Comparison of ENCODE assay signal across 12 cellular contexts in the genomic region with DNA sequence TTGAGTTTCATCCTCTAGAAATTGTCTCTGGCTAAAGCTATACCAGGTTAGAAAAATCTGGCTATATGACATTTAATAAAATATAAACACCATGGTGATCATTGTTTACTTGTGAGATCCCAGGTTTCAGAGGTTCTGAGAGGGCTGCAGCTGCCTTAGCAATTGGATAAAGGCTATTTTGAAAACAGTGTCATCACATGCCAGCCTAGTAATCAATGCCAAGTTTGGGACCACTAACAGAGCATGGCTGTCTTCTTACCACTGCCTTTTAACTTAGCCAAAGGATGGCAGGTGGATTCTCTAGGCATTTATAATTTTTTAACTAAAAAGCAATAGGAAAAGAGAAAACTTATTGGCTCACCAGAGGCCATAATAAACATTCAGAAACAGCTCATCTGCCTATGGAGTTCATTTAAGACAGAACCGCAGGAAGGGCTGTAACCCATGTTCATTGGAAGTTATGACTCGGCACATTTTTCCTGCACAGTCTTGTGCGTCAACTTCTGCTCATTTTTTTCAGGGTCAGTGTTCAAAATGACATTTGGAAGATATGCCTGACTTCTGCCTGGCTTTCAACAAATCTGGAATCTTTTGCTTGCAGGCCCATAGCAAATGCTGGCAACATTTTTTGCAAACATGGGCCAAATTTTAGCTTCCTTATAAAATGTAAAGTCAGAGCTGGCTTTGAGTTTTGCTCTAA.
DNase-seq lines count a peak whose midpoint lies in the region; ATAC-seq and TF ChIP-seq lines count a peak whose summit lies in the region.
"Had no signal": no experiment of that assay in that cellular context is flagged by ENCODE, and none has a peak within 500 bp of the region (broad histone marks: within the 10 kb centered on the region; RNA-seq: fewer than 3 reads in every experiment).

No MANE protein-coding gene starts in this region.

- no peak overlapping the region for H3K4me3 Mint-ChIP-seq in activated T-cell treated with anti-CD3 and anti-CD28 coated beads, Interleukin-2, amount 50 U/mL, for 4 hours
- no peak overlapping the region for H3K4me3 Mint-ChIP-seq in activated CD4-positive, alpha-beta T cell treated with anti-CD3 and anti-CD28 coated beads, Interleukin-2, amount 10 ng/mL, durations not matched to agents 7 days and 5 days
- H3K4me3 Mint-ChIP-seq: activated T-helper 1 cell treated with anti-CD3 and anti-CD28 coated beads, Interleukin-12 subunit alpha, Interleukin-12 subunit beta, Interleukin-2, Interleukin-4 antibody, amounts not matched to agents 30 ng/mL and 10 ng/mL and 1 ng/mL, durations not matched to agents 14 hours and 24 hours and 36 hours had no signal

- H3K27ac Mint-ChIP-seq in activated CD4-positive, alpha-beta T cell treated with anti-CD3 and anti-CD28 coated beads, Interleukin-2, amount 10 ng/mL, durations not matched to agents 7 days and 5 days = no peak overlapping the region
- H3K27ac Mint-ChIP-seq: activated T-helper 1 cell treated with anti-CD3 and anti-CD28 coated beads, Interleukin-12 subunit alpha, Interleukin-12 subunit beta, Interleukin-2, Interleukin-4 antibody, amounts not matched to agents 30 ng/mL and 10 ng/mL and 1 ng/mL, durations not matched to agents 14 hours and 24 hours and 36 hours had no signal

- H3K9me3 ChIP-seq in fibroblast of lung (ENCODE audit: control insufficient read depth, insufficient read depth, low read depth, low read length) (no peaks in the 10 kb centered on the region), neuronal stem cell (replicated peaks in 1 of 2; ENCODE audit: control insufficient read depth in 2 of 2, insufficient read depth in 1 of 2, low read depth in 1 of 2, low read length in 2 of 2) (no peaks in the 10 kb centered on the region)

- no peak overlapping the region for H3K14ac ChIP-seq in neuronal stem cell (ENCODE audit: low read length)

- no peak overlapping the region for H3K18ac ChIP-seq in neuronal stem cell (ENCODE audit: low read length)

- no peak for TF ChIP-seq CTCF in fibroblast of lung (conservative IDR thresholded peaks at IDR 0.05 in 1 of 2, IDR thresholded peaks at IDR 0.05 in 1 of 2; ENCODE audit: low read depth in 1 of 2, low read length in 2 of 2)

- CTCF ChIA-PET in activated CD4-positive, alpha-beta T cell treated with anti-CD3 and anti-CD28 coated beads, Interleukin-2, amount 10 ng/mL, durations not matched to agents 7 days and 5 days (lab: Charles Lee) = no interaction called here

- no peak overlapping the region for H3K9ac ChIP-seq in fibroblast of lung (ENCODE audit: insufficient read depth, low read length)
- no peak overlapping the region for H3K9ac ChIP-seq in neuronal stem cell (ENCODE audit: low read depth, low read length, poor library complexity)

- no CpG with 5 or more reads among the region's 3 CpGs for WGBS in neuronal stem cell (ENCODE audit: extremely low coverage in 2 of 2, insufficient read length in 2 of 2, insufficient replicate concordance in 1 of 2), 2 donors

- H4K20me1 ChIP-seq in fibroblast of lung (ENCODE audit: control insufficient read depth, extremely low read depth, insufficient read depth, low read length) = no peaks in the 10 kb centered on the region

- H3K79me2 ChIP-seq in fibroblast of lung (ENCODE audit: control insufficient read depth, insufficient read depth, low read length) = no peaks in the 10 kb centered on the region

- H2BK120ac ChIP-seq in neuronal stem cell (ENCODE audit: low read depth, low read length) = no peak overlapping the region

- H3K9me3 Mint-ChIP-seq in activated T-cell treated with anti-CD3 and anti-CD28 coated beads, Interleukin-2, amount 50 U/mL, for 4 hours = no peaks in the 10 kb centered on the region
- H3K9me3 Mint-ChIP-seq in activated CD4-positive, alpha-beta T cell treated with anti-CD3 and anti-CD28 coated beads, Interleukin-2, amount 10 ng/mL, durations not matched to agents 7 days and 5 days = peaks cover 2% of the 10 kb centered on the region
- H3K9me3 Mint-ChIP-seq: activated T-helper 1 cell treated with anti-CD3 and anti-CD28 coated beads, Interleukin-12 subunit alpha, Interleukin-12 subunit beta, Interleukin-2, Interleukin-4 antibody, amounts not matched to agents 30 ng/mL and 10 ng/mL and 1 ng/mL, durations not matched to agents 14 hours and 24 hours and 36 hours had no signal

- H2BK12ac ChIP-seq in neuronal stem cell (ENCODE audit: low read length) = no peak overlapping the region

- H3K27ac ChIP-seq in fibroblast of lung (ENCODE audit: insufficient read depth, low read length) (peak overlapping the region; percentile 80), neuronal stem cell (replicated peaks; ENCODE audit: low read length) (no peak overlapping the region)

- POLR2A ChIA-PET in activated CD4-positive, alpha-beta T cell treated with anti-CD3 and anti-CD28 coated beads, Interleukin-2, amount 10 ng/mL, durations not matched to agents 7 days and 5 days (lab: Charles Lee) = no interaction called here

- no peak overlapping the region for H2BK15ac ChIP-seq in neuronal stem cell (ENCODE audit: low read length)

- no peak overlapping the region for H4K91ac ChIP-seq in neuronal stem cell (ENCODE audit: low read depth, low read length, poor library complexity)

- H3K4me3 ChIP-seq in fibroblast of lung (replicated peaks in 1 of 4; ENCODE audit: control extremely low read depth in 1 of 4, insufficient read depth in 1 of 4, low read depth in 3 of 4, low read length in 4 of 4) = no peak overlapping the region
- no peak overlapping the region for H3K4me3 ChIP-seq in neuronal stem cell (ENCODE audit: low read length in 2 of 2)

- H3K36me3 ChIP-seq in fibroblast of lung (ENCODE audit: control insufficient read depth, insufficient read depth, low read length) (no peaks in the 10 kb centered on the region), neuronal stem cell (replicated peaks in 1 of 2; ENCODE audit: control insufficient read depth in 2 of 2, insufficient read depth in 2 of 2, low read length in 2 of 2) (no peaks in the 10 kb centered on the region)

- no peak overlapping the region for H2AK5ac ChIP-seq in neuronal stem cell (ENCODE audit: low read depth, low read length)

- H3K36me3 Mint-ChIP-seq in activated T-cell treated with anti-CD3 and anti-CD28 coated beads, Interleukin-2, amount 50 U/mL, for 4 hours (ENCODE audit: insufficient read depth) = no peaks in the 10 kb centered on the region
- no peaks in the 10 kb centered on the region for H3K36me3 Mint-ChIP-seq in activated CD4-positive, alpha-beta T cell treated with anti-CD3 and anti-CD28 coated beads, Interleukin-2, amount 10 ng/mL, durations not matched to agents 7 days and 5 days (ENCODE audit: low read depth)

- ATAC-seq in activated T-cell treated with anti-CD3 and anti-CD28 coated beads, Interleukin-2, amount 50 U/mL, for 4 hours = no peak
- no peak for ATAC-seq in HG03139 (IDR thresholded peaks at IDR 0.05; ENCODE audit: unreplicated experiment)

- no peaks in the 10 kb centered on the region for H3K79me1 ChIP-seq in neuronal stem cell (ENCODE audit: low read depth, low read length)

- no peaks in the 10 kb centered on the region for H3K27me3 Mint-ChIP-seq in activated T-cell treated with anti-CD3 and anti-CD28 coated beads, Interleukin-2, amount 50 U/mL, for 4 hours (ENCODE audit: low read depth)
- H3K27me3 Mint-ChIP-seq in activated CD4-positive, alpha-beta T cell treated with anti-CD3 and anti-CD28 coated beads, Interleukin-2, amount 10 ng/mL, durations not matched to agents 7 days and 5 days = no peaks in the 10 kb centered on the region

- H3K4me1 Mint-ChIP-seq in activated T-cell treated with anti-CD3 and anti-CD28 coated beads, Interleukin-2, amount 50 U/mL, for 4 hours (ENCODE audit: low read depth) = no peaks in the 10 kb centered on the region
- H3K4me1 Mint-ChIP-seq in activated CD4-positive, alpha-beta T cell treated with anti-CD3 and anti-CD28 coated beads, Interleukin-2, amount 10 ng/mL, durations not matched to agents 7 days and 5 days = no peaks in the 10 kb centered on the region

- DNase-seq in CD1c-positive myeloid dendritic cell (ENCODE audit: extremely low spot score) = peak; percentile 37
- DNase-seq in RPMI8226 = peak; percentile 46
- DNase-seq in fibroblast of lung (ENCODE audit: low read depth in 2 of 2) = peak; percentile 95 to 96
- no peak for DNase-seq in neuronal stem cell (ENCODE audit: low spot score)
- DNase-seq in iPS-NIHi11 (ENCODE audit: low spot score) = no peak
- DNase-seq in activated T-cell treated with anti-CD3 and anti-CD28 coated beads, Interleukin-2, amount 50 U/mL, for 4 hours = no peak
- no peak for DNase-seq in activated CD4-positive, alpha-beta T cell treated with anti-CD3 and anti-CD28 coated beads, Interleukin-2, amount 10 ng/mL, durations not matched to agents 7 days and 5 days
- DNase-seq: DND-41, NCI-H187, substantia nigra had no signal

- H2AFZ ChIP-seq in fibroblast of lung (ENCODE audit: low read length) = peak overlapping the region; percentile 53
- peak overlapping the region; percentile 33 for H2AFZ ChIP-seq in neuronal stem cell (ENCODE audit: low read length)

- H4K8ac ChIP-seq in neuronal stem cell (ENCODE audit: low read depth, low read length) = no peak overlapping the region

- H3K27me3 ChIP-seq in fibroblast of lung (ENCODE audit: control insufficient read depth, insufficient read depth, low read length) = no peaks in the 10 kb centered on the region
- no peaks in the 10 kb centered on the region for H3K27me3 ChIP-seq in neuronal stem cell (ENCODE audit: control insufficient read depth in 3 of 3, insufficient read depth in 3 of 3, low read depth in 1 of 3, low read length in 3 of 3)

- no peak overlapping the region for H3K4ac ChIP-seq in neuronal stem cell (ENCODE audit: low read length)

- no peak overlapping the region for H2BK5ac ChIP-seq in neuronal stem cell (ENCODE audit: low read length)

- H3K4me1 ChIP-seq in fibroblast of lung (ENCODE audit: control insufficient read depth, extremely low read depth, insufficient read depth, low read length) (peaks cover 7% of the 10 kb centered on the region), neuronal stem cell (ENCODE audit: control insufficient read depth in 2 of 2, insufficient read depth in 1 of 2, low read depth in 1 of 2, low read length in 2 of 2) (peaks cover 2 to 12% of the 10 kb centered on the region in 2 donors)

- H3K23ac ChIP-seq in neuronal stem cell (ENCODE audit: low read depth, low read length, poor library complexity) = no peak overlapping the region

- peak overlapping the region; percentile 75 for H3K4me2 ChIP-seq in fibroblast of lung (ENCODE audit: extremely low read depth, insufficient read depth, low read length)
- H3K4me2 ChIP-seq in neuronal stem cell (ENCODE audit: insufficient read depth, low read length, poor library complexity, severe bottlenecking) = no peak overlapping the region

Comparison
In these comparisons a context has a peak if more than half of its experiments do, and no peak if none do; other contexts are left out.
1. DNase-seq: peak in CD1c-positive myeloid dendritic cell (single experiment), RPMI8226 (single experiment) and fibroblast of lung (2 of 2); none in neuronal stem cell (single experiment), iPS-NIHi11 (single experiment), activated T-cell treated with anti-CD3 and anti-CD28 coated beads, Interleukin-2, amount 50 U/mL, for 4 hours (single experiment) and activated CD4-positive, alpha-beta T cell treated with anti-CD3 and anti-CD28 coated beads, Interleukin-2, amount 10 ng/mL, durations not matched to agents 7 days and 5 days (single experiment).